In the genomic region with DNA sequence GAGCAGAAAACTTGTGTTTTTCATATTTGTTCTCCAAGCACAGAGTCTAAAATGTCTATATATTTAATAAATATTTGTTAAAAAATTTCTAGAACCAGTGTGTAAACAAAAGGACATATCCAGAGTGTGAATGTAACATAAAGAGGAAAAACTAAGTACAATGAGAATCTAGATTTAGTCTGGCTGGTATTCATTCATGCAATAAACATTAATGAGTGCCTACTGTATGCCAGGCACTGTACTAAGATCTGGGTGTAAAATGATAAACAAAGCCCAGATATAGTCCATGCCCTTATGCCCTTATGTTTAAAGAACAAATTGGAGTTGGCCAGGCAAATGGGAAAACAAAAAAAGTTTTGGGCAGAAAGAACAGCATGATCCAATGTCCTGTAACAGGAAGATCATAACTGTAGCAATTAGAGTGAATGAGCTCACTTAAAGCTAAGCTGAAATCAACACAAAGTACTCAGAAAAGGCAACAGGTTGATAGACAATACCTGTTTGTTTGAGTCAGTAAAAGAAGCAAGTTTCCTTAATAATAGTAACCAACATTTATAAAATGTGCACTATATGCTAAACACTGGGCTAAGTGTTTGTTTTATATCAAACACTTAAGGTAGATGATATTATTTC, we compare ENCODE assay signal across 14 cellular contexts.
"Had no signal": no experiment of that assay in that cellular context is flagged by ENCODE, and none has a peak within 500 bp of the region (broad histone marks: within the 10 kb centered on the region; RNA-seq: fewer than 3 reads in every experiment).

No MANE protein-coding gene starts in this region.

- H3K9me3 Mint-ChIP-seq: stimulated activated memory B cell treated with anti-CD40 and anti-IgM and Interleukin-4, amounts not matched to agents 10 μg/mL and 1 μg/mL and 100 μg/mL, for 72 hours had no signal

- H3K36me3 Mint-ChIP-seq: stimulated activated memory B cell treated with anti-CD40 and anti-IgM and Interleukin-4, amounts not matched to agents 10 μg/mL and 1 μg/mL and 100 μg/mL, for 72 hours had no signal

- H3K4me1 ChIP-seq: colonic mucosa, pancreas had no signal

- ATAC-seq: lower lobe of right lung; pancreas; stimulated activated memory B cell treated with anti-CD40 and anti-IgM and Interleukin-4, amounts not matched to agents 10 μg/mL and 1 μg/mL and 100 μg/mL, for 72 hours had no signal

- DNase-seq: activated CD4-positive, CD25-positive, alpha-beta regulatory T cell; activated gamma-delta T cell treated with Interleukin-2 at 50 U/mL for 16 hours; brain microvascular endothelial cell; central memory CD4-positive, alpha-beta T cell; colonic mucosa; endodermal cell; hypothalamus; lower lobe of right lung; pancreas; sigmoid colon; stimulated activated CD4-positive, alpha-beta T cell treated with anti-CD3 and anti-CD28 coated beads, Interleukin-4, amount 100 ng/mL, for 24 hours; SW 1271; T-helper 9 cell had no signal

- H3K36me3 ChIP-seq: brain microvascular endothelial cell, colonic mucosa, lower lobe of right lung, pancreas, sigmoid colon had no signal

- H3K27ac ChIP-seq: brain microvascular endothelial cell, colonic mucosa, lower lobe of right lung, pancreas had no signal

- H3K9me3 ChIP-seq: colonic mucosa, lower lobe of right lung, pancreas, sigmoid colon had no signal

- H3K27ac Mint-ChIP-seq: endodermal cell had no signal

- H3K4me3 ChIP-seq: colonic mucosa had no signal

- H3K27me3 ChIP-seq: brain microvascular endothelial cell, colonic mucosa, pancreas, sigmoid colon had no signal

- H3K27me3 Mint-ChIP-seq: stimulated activated memory B cell treated with anti-CD40 and anti-IgM and Interleukin-4, amounts not matched to agents 10 μg/mL and 1 μg/mL and 100 μg/mL, for 72 hours had no signal
